In the genomic region with DNA sequence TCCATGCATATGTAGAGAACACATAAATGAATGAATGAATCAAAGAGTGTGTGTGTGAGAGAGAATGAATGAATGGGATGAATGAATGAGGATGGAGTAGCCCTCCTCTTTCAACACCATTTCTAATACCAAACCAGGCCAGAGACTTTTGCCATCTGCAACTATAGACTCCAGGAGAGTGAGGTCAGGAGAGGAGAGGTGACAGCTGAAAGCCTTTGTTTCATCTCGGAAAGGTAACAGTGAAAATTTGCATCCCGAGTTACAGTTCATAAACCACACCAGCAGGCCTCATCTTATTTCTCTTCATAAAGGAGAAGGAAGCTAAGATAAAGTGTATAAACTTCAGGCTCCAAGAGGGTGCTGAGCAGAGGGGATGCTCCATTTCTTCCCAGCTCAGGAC, we compare ENCODE assay signal across 24 cellular contexts.
"Had no signal": no experiment of that assay in that cellular context is flagged by ENCODE, and none has a peak within 500 bp of the region (broad histone marks: within the 10 kb centered on the region; RNA-seq: fewer than 3 reads in every experiment).

No MANE protein-coding gene starts in this region.

- H3K36me3 Mint-ChIP-seq: natural killer cell; stimulated activated memory B cell treated with anti-CD40 and anti-IgM and Interleukin-4, amounts not matched to agents 10 μg/mL and 1 μg/mL and 100 μg/mL, for 72 hours; type B pancreatic cell had no signal

- H3K36me3 ChIP-seq: gastrocnemius medialis, lower lobe of right lung, ovary, sigmoid colon, tibial artery had no signal

- DNase-seq: effector CD8-positive, alpha-beta T cell; endodermal cell; foreskin fibroblast; gastrocnemius medialis; head of caudate nucleus; left ventricle myocardium superior; lower lobe of right lung; natural killer cell; occipital lobe; ovary; posterior cingulate gyrus; psoas muscle; right cardiac atrium; sigmoid colon; stimulated activated CD4-positive, alpha-beta T cell treated with anti-CD3 and anti-CD28 coated beads, Interleukin-2, amount 100 ng/mL, for 24 hours; stimulated activated CD4-positive, alpha-beta T cell treated with anti-CD3 and anti-CD28 coated beads, Interleukin-4, amount 100 ng/mL, for 24 hours; stimulated activated naive CD8-positive, alpha-beta T cell treated with anti-CD3 and anti-CD28 coated beads, Interleukin-15, Interleukin-2, amounts not matched to agents 100 U/mL and 50 U/mL, for 24 hours; substantia nigra; testis; tibial artery had no signal

- H3K9me3 Mint-ChIP-seq: endodermal cell; stimulated activated memory B cell treated with anti-CD40 and anti-IgM and Interleukin-4, amounts not matched to agents 10 μg/mL and 1 μg/mL and 100 μg/mL, for 72 hours; type B pancreatic cell had no signal

- H3K4me3 ChIP-seq: gastrocnemius medialis, lower lobe of right lung, ovary, psoas muscle, sigmoid colon, testis, tibial artery had no signal

- ATAC-seq: esophagus mucosa; gastrocnemius medialis; left ventricle myocardium superior; lower lobe of right lung; natural killer cell; psoas muscle; right cardiac atrium; stimulated activated memory B cell treated with anti-CD40 and anti-IgM and Interleukin-4, amounts not matched to agents 10 μg/mL and 1 μg/mL and 100 μg/mL, for 72 hours; stimulated activated naive CD8-positive, alpha-beta T cell treated with anti-CD3 and anti-CD28 coated beads, Interleukin-15, Interleukin-2, amounts not matched to agents 100 U/mL and 50 U/mL, for 24 hours had no signal

- H3K4me1 Mint-ChIP-seq: endodermal cell; natural killer cell; stimulated activated memory B cell treated with anti-CD40 and anti-IgM and Interleukin-4, amounts not matched to agents 10 μg/mL and 1 μg/mL and 100 μg/mL, for 72 hours had no signal

- H3K27ac Mint-ChIP-seq: endodermal cell; natural killer cell; stimulated activated memory B cell treated with anti-CD40 and anti-IgM and Interleukin-4, amounts not matched to agents 10 μg/mL and 1 μg/mL and 100 μg/mL, for 72 hours; type B pancreatic cell had no signal

- H3K9me3 ChIP-seq: gastrocnemius medialis, lower lobe of right lung, ovary, psoas muscle, sigmoid colon, testis, tibial artery had no signal

- H3K27ac ChIP-seq: epithelial cell of prostate, gastrocnemius medialis, lower lobe of right lung, ovary, psoas muscle, sigmoid colon, testis, tibial artery had no signal

- H3K27me3 Mint-ChIP-seq: stimulated activated memory B cell treated with anti-CD40 and anti-IgM and Interleukin-4, amounts not matched to agents 10 μg/mL and 1 μg/mL and 100 μg/mL, for 72 hours; type B pancreatic cell had no signal

- H3K27me3 ChIP-seq: gastrocnemius medialis, ovary, sigmoid colon, testis, tibial artery had no signal

- H3K4me3 Mint-ChIP-seq: endodermal cell; natural killer cell; stimulated activated memory B cell treated with anti-CD40 and anti-IgM and Interleukin-4, amounts not matched to agents 10 μg/mL and 1 μg/mL and 100 μg/mL, for 72 hours; type B pancreatic cell had no signal
